In genomic region chr15:26082069-26082832, GRCh38 we compare ENCODE assay signal across 8 cellular contexts.
DNase-seq lines count a peak whose midpoint lies in the region; ATAC-seq and TF ChIP-seq lines count a peak whose summit lies in the region.

No MANE protein-coding gene starts in this region.

- TF ChIP-seq CTCF in AG04450 (IDR thresholded peaks at IDR 0.05; ENCODE audit: low read depth, low read length): 0 out of 2 replicates have a peak, but pooled peaks have one; percentile 1
- TF ChIP-seq CTCF in kidney epithelial cell (IDR thresholded peaks at IDR 0.05; ENCODE audit: insufficient read depth, low read length, poor library complexity, severe bottlenecking): no peak

- peak overlapping the region; percentile 77 for H3K4me3 ChIP-seq in AG04450 (ENCODE audit: low read depth, low read length)
- peak overlapping the region; percentile 53 for H3K4me3 ChIP-seq in kidney epithelial cell (ENCODE audit: low read depth, low read length)

- ATAC-seq in GM18909 (IDR thresholded peaks at IDR 0.05; ENCODE audit: poor library complexity, unreplicated experiment) (peak; percentile 98), HG03196 (IDR thresholded peaks at IDR 0.05; ENCODE audit: unreplicated experiment) (peak; percentile 98)

- peaks cover 4% of the 10 kb centered on the region for H3K27me3 ChIP-seq in AG04450 (ENCODE audit: control insufficient read depth, insufficient read depth, low read length)
- no peaks in the 10 kb centered on the region for H3K27me3 ChIP-seq in kidney epithelial cell (ENCODE audit: control insufficient read depth, insufficient read depth, low read length)

- H3K27ac ChIP-seq in AG04450 (ENCODE audit: low read depth, low read length): peak overlapping the region; percentile 87
- peak overlapping the region; percentile 95 for H3K27ac ChIP-seq in cingulate gyrus (ENCODE audit: low read depth, low read length)

- no peaks in the 10 kb centered on the region; the same call in 1 of the 2 replicates for H3K9me3 ChIP-seq in AG04450 (ENCODE audit: control insufficient read depth, insufficient read depth, low read length)

- DNase-seq in AG04450 (ENCODE audit: low read depth, low spot score) (peak; percentile 91), NCI-H446 treated with DMSO at 0.1 percent for 48 hours (lab: John Stamatoyannopoulos, UW) (peak; percentile 93), kidney epithelial cell (ENCODE audit: low read depth) (peak; percentile 85)
- DNase-seq in activated CD4-positive, alpha-beta T cell treated with anti-CD3 and anti-CD28 coated beads for 4 hours: peak; percentile 95 to 96
- DNase-seq in stimulated activated CD4-positive, alpha-beta T cell treated with anti-CD3 and anti-CD28 coated beads, Interleukin-15, amount 100 ng/mL, for 1 hour (ENCODE audit: low read depth in 1 of 2, low spot score in 1 of 2): peak; percentile 90 to 94

- no peaks in the 10 kb centered on the region for H3K36me3 ChIP-seq in kidney epithelial cell (ENCODE audit: control insufficient read depth, insufficient read depth, low read length)

- CTCF ChIA-PET in AG04450 (lab: Charles Lee): interaction anchor here (0.9 kb wide), 1 partner anchor 13 kb away, joined by 3 read pairs; no protein-coding TSS in a partner anchor

- POLR2A ChIA-PET in AG04450 (lab: Yijun Ruan, JAX): no interaction called here

Comparison
In these comparisons a context has a peak if more than half of its experiments do, and no peak if none do; other contexts are left out.
1. Peak in every context shown above with its lines: DNase-seq, ATAC-seq, H3K4me3 ChIP-seq and H3K27ac ChIP-seq.